20 cellular contexts compared by ENCODE assay signal in the genomic region with DNA sequence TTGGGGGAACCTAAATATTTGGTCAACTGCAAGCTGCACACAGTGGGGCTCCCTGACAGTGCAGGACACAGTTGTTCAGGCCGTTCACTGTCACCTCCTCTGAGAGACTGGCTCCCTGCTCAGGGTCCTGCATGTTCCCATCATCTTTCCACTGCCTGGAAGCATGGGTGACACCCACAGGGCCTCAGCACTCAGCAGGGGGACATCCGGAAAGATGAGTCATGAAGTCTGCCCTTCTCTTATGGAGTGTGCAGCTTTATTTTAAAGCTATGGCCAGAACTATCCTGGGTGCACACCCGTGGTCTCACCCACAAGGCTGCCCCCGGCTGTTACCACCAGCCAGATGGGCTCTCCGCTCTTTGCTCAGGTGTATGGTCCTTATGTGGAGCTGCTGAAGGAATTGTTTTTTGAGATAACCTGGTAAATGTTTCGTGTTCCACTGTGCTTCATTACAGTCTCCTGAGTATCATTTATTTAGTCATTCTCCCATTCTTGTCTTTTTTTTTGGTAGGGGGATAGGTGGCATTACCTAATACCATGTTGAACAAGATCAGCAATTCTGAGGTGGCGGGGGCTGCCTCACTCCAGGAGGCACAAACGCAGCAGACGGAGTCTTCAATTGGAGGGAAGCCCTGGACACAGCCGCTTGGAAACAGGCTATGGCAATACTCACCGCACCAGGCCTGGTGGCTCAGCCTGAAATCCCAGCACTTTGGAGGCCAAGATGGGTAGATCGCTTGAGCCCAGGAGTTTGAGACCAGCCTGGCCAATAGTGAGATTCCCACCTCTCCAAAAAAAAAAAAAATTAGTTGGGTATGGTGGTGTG. TPM values are rescaled to one million over a fixed set of nuclear protein-coding genes. Genes with fewer than 3 reads are reported as not detected.
DNase-seq lines count a peak whose midpoint lies in the region; ATAC-seq, FAIRE-seq and TF ChIP-seq lines count a peak whose summit lies in the region.
"Had no signal": no experiment of that assay in that cellular context is flagged by ENCODE, and none has a peak within 500 bp of the region (broad histone marks: within the 10 kb centered on the region; RNA-seq: fewer than 3 reads in every experiment).

No MANE protein-coding gene starts in this region.

- H3K27ac ChIP-seq in K562 (ENCODE audit: extremely low read depth, low read depth, low read length) = peak overlapping the region; percentile 58; the same call in 2 of the 3 replicates

- POLR2A ChIA-PET in K562 (lab: Yijun Ruan, JAX) = interaction anchor here (1.2 to 9.0 kb wide), 3 partner anchors 12 to 65 kb away, joined by 3 to 78 read pairs (median 16); partner anchors contain the start of gene TRIM11

- TF ChIP-seq POLR2A in K562 (conservative IDR thresholded peaks at IDR 0.05) = no peak; the same call in 1 of the 2 replicates

- H3K9me3 ChIP-seq in K562 (replicated peaks; ENCODE audit: control insufficient read depth, insufficient read depth, low read depth, low read length) = no peaks in the 10 kb centered on the region

- intact Hi-C loops in K562 (cut with micrococcal nuclease) = loop anchor here (5.0 kb wide), 1 partner anchor 50 kb away; no protein-coding TSS in a partner anchor

- peaks cover 11 to 38% of the 10 kb centered on the region in 2 experiments; a peak in 4 of 5 replicates for H3K4me1 ChIP-seq in K562 (replicated peaks in 1 of 2; ENCODE audit: control insufficient read depth in 2 of 2, insufficient read depth in 2 of 2, low read length in 2 of 2)

- BruUV-seq in K562 (replicated peaks; lab: Mats Ljungman, UMichigan) = no TSS peak

- TF ChIP-seq CTCF in K562 (IDR thresholded peaks at IDR 0.05 in 2 of 3, conservative IDR thresholded peaks at IDR 0.05 in 1 of 3; ENCODE audit: insufficient read depth in 2 of 3, low read depth in 1 of 3, low read length in 3 of 3) = no peak

- no peak overlapping the region for H3K4me3 Mint-ChIP-seq in stimulated activated effector memory CD8-positive, alpha-beta T cell treated with anti-CD3 and anti-CD28 coated beads, Interleukin-12 subunit alpha, Interleukin-12 subunit beta, amount 100 ng/mL, for 72 hours
- H3K4me3 Mint-ChIP-seq: neural crest cell had no signal

- TF ChIP-seq RAD21 in K562 (CRISPR knock-in tag; conservative IDR thresholded peaks at IDR 0.05 in 1 of 2, IDR thresholded peaks at IDR 0.05 in 1 of 2) = no peak

- ATAC-seq in K562 (peak; percentile 68), HG02870 (IDR thresholded peaks at IDR 0.05; ENCODE audit: unreplicated experiment) (no peak)
- peak; percentile 3 for ATAC-seq in stimulated activated effector memory CD8-positive, alpha-beta T cell treated with anti-CD3 and anti-CD28 coated beads, Interleukin-12 subunit alpha, Interleukin-12 subunit beta, amount 100 ng/mL, for 72 hours
- ATAC-seq: effector memory CD8-positive, alpha-beta T cell had no signal

- no peak overlapping the region for H2AFZ ChIP-seq in K562 (ENCODE audit: low read depth, low read length)

- H3K27ac Mint-ChIP-seq in stimulated activated effector memory CD8-positive, alpha-beta T cell treated with anti-CD3 and anti-CD28 coated beads, Interleukin-12 subunit alpha, Interleukin-12 subunit beta, amount 100 ng/mL, for 72 hours = no peak overlapping the region
- H3K27ac Mint-ChIP-seq: effector memory CD8-positive, alpha-beta T cell had no signal

- CTCF ChIA-PET in K562 (lab: Yijun Ruan, JAX; ENCODE audit: low intra/inter-chr PET ratio) = interaction anchor here (1.2 kb wide), 1 partner anchor 14 kb away, joined by 4 read pairs; the partner anchor contains the start of gene TRIM11

- TF ChIP-seq EP300 in K562 (IDR thresholded peaks at IDR 0.05; ENCODE audit: low read length) = peak; percentile 36; the same call in 1 of the 2 replicates

- in situ Hi-C loops in K562 (cut with MboI) = no loop called here

- peak overlapping the region; percentile 46 for H3K4me2 ChIP-seq in K562 (ENCODE audit: insufficient read depth, low read length)

- DNase-seq in SIG-M5 treated with dmso at 0.1 percent for 504 hours (lab: John Stamatoyannopoulos, UW; ENCODE audit: unreplicated experiment) (peak; percentile 51), SIG-M5 (lab: John Stamatoyannopoulos, UW) (no peak), MV-4-11 (lab: John Stamatoyannopoulos, UW) (peak; percentile 44), K562 (ENCODE audit: extremely low read depth in 1 of 4, low spot score in 3 of 4) (peak; percentile 55 to 74 (median 58)), HTR-8/SVneo (ENCODE audit: insufficient read length, low spot score) (no peak), epidermal melanocyte (ENCODE audit: insufficient read length, low spot score) (no peak)
- no peak for DNase-seq in stimulated activated effector memory CD8-positive, alpha-beta T cell treated with anti-CD3 and anti-CD28 coated beads, Interleukin-12 subunit alpha, Interleukin-12 subunit beta, amount 100 ng/mL, for 72 hours (ENCODE audit: low spot score in 2 of 2)
- DNase-seq: COR-L47; effector memory CD8-positive, alpha-beta T cell; KG1; mammary epithelial cell; NCI-H2029 treated with DMSO at 0.1 percent for 48 hours; NCI-H774; Right ventricle myocardium superior; stimulated activated naive CD4-positive, alpha-beta T cell had no signal

- no peak overlapping the region for H3K4me3 ChIP-seq in K562

- H4K20me1 ChIP-seq in K562 (replicated peaks; ENCODE audit: control insufficient read depth, insufficient read depth, low read length) = peaks cover 6% of the 10 kb centered on the region

- peak; percentile 90 for FAIRE-seq in K562 (lab: Jason Lieb, UNC)
- no peak for FAIRE-seq in HTR-8/SVneo (lab: Jason Lieb, UNC)
- FAIRE-seq: bronchial epithelial cell, TTC549, urothelium cell line had no signal

- H3K9me3 Mint-ChIP-seq in stimulated activated effector memory CD8-positive, alpha-beta T cell treated with anti-CD3 and anti-CD28 coated beads, Interleukin-12 subunit alpha, Interleukin-12 subunit beta, amount 100 ng/mL, for 72 hours = no peaks in the 10 kb centered on the region
- H3K9me3 Mint-ChIP-seq: effector memory CD8-positive, alpha-beta T cell; neural crest cell had no signal

- peak overlapping the region; percentile 18 to 82; a peak in 2 of 4 replicates for H3K9ac ChIP-seq in K562 (ENCODE audit: insufficient read depth in 1 of 2, low read depth in 2 of 2, low read length in 2 of 2)

- no peaks in the 10 kb centered on the region for H3K9me1 ChIP-seq in K562 (ENCODE audit: control insufficient read depth, insufficient read depth, low read length)

- 0 out of 3 replicates have a peak, but pooled peaks cover 4% of the 10 kb centered on the region for H3K79me2 ChIP-seq in K562 (ENCODE audit: control insufficient read depth, insufficient read depth, low read length)

- H3K36me3 Mint-ChIP-seq in stimulated activated effector memory CD8-positive, alpha-beta T cell treated with anti-CD3 and anti-CD28 coated beads, Interleukin-12 subunit alpha, Interleukin-12 subunit beta, amount 100 ng/mL, for 72 hours = peaks cover 48% of the 10 kb centered on the region

- WGBS in K562 (ENCODE audit: insufficient coverage, low coverage, missing lambda C conversion rate) = 54% methylated on average over 12 of the region's 12 CpGs

- no peaks in the 10 kb centered on the region for H3K27me3 ChIP-seq in K562 (ENCODE audit: control insufficient read depth in 2 of 2, insufficient read depth in 2 of 2, low read length in 2 of 2)

- H3K36me3 ChIP-seq in K562 (ENCODE audit: control insufficient read depth, insufficient read depth, low read length) = peaks cover 54% of the 10 kb centered on the region; the same call in 2 of the 3 replicates

- no peaks in the 10 kb centered on the region for H3K4me1 Mint-ChIP-seq in stimulated activated effector memory CD8-positive, alpha-beta T cell treated with anti-CD3 and anti-CD28 coated beads, Interleukin-12 subunit alpha, Interleukin-12 subunit beta, amount 100 ng/mL, for 72 hours
- H3K4me1 Mint-ChIP-seq: neural crest cell had no signal

TF ChIP-seq in K562, 482 proteins besides CTCF, POLR2A, EP300 and RAD21 (continues in another document):
- peak; percentile 78 for TF ChIP-seq DPF2 (IDR thresholded peaks at IDR 0.05)
- TF ChIP-seq KDM5B (IDR thresholded peaks at IDR 0.05; ENCODE audit: insufficient replicate concordance, low read depth, low read length) = no peak

RNA-seq across cellular contexts. Expression of gene TRIM11, which starts 14.3 kb away (rescaled TPM):
- total RNA-seq in K562 (2011; cell fraction: chromatin; rRNA removed; ENCODE audit: low replicate concordance) = 106 and 219 TPM in 2 replicates
- 114 and 116 TPM in 2 replicates for total RNA-seq in K562 (2011; cell fraction: nucleolus; rRNA removed)
- total RNA-seq in K562 (2011; cell fraction: nucleoplasm; rRNA removed) = 107 and 126 TPM in 2 replicates
- total RNA-seq in K562 (2014; rRNA removed) (45.1 and 49.1 TPM in 2 replicates), K562 (2014; rRNA removed; fragmentation: Illumina TruSeq; extraction: Trizol) (14.8 and 18.0 TPM in 2 replicates), K562 (2015; rRNA removed; fragmentation: Illumina TruSeq; extraction: Trizol) (29.7 and 29.8 TPM in 2 replicates), K562 (2021) (64.3 and 66.8 TPM in 2 replicates)
- polyA plus RNA-seq in K562 (2011; rRNA removed) (17.5 and 26.5 TPM in 2 replicates), K562 (2014; fragmentation: Illumina TruSeq; extraction: Trizol) (33.7 and 35.0 TPM in 2 replicates), K562 (2014; fragmentation: Nextera tagmentation; extraction: Ambion mirVana) (1 to 10 TPM; 3.6 to 3.8 TPM), K562 (2014; rRNA removed) (34.4 and 43.0 TPM in 2 replicates)
- 15.7 and 25.5 TPM in 2 replicates for polyA plus RNA-seq in K562 (2011; cell fraction: cytosol; rRNA removed)
- 67.6 and 116 TPM in 2 replicates for polyA plus RNA-seq in K562 (2011; cell fraction: nucleus; rRNA removed)
- polyA plus RNA-seq in K562 (2012) = 33.4 and 43.7 TPM in 2 replicates
- 24.4 and 25.6 TPM in 2 replicates for polyA minus RNA-seq in K562 (2011; rRNA and poly(A)+ RNA removed)
- polyA minus RNA-seq in K562 (2011; cell fraction: cytosol; rRNA and poly(A)+ RNA removed) = 22.2 and 23.9 TPM in 2 replicates
- polyA minus RNA-seq in K562 (2011; cell fraction: nucleus; rRNA and poly(A)+ RNA removed) = 42.0 and 46.8 TPM in 2 replicates

RNA-seq across cellular contexts. Expression of gene TRIM17, which starts 24.3 kb away (rescaled TPM):
- not detected in 2 replicates for total RNA-seq in K562 (2011; cell fraction: chromatin; rRNA removed; ENCODE audit: low replicate concordance)
- 0.26 TPM in 1 of 2 replicates, not detected in the other for total RNA-seq in K562 (2011; cell fraction: nucleolus; rRNA removed)
- total RNA-seq in K562 (2011; cell fraction: nucleoplasm; rRNA removed) = not detected in 2 replicates
- total RNA-seq in K562 (2014; rRNA removed) (not detected in 2 replicates), K562 (2014; rRNA removed; fragmentation: Illumina TruSeq; extraction: Trizol) (not detected in 2 replicates), K562 (2015; rRNA removed; fragmentation: Illumina TruSeq; extraction: Trizol) (not detected in 2 replicates), K562 (2021) (not detected in 2 replicates)
- polyA plus RNA-seq in K562 (2011; rRNA removed) (not detected in 2 replicates), K562 (2014; fragmentation: Illumina TruSeq; extraction: Trizol) (not detected in 2 replicates), K562 (2014; fragmentation: Nextera tagmentation; extraction: Ambion mirVana) (not detected), K562 (2014; rRNA removed) (not detected in 2 replicates)
- polyA plus RNA-seq in K562 (2011; cell fraction: cytosol; rRNA removed) = not detected in 2 replicates
- 0.07 TPM in 1 of 2 replicates, not detected in the other for polyA plus RNA-seq in K562 (2011; cell fraction: nucleus; rRNA removed)
- polyA plus RNA-seq in K562 (2012) = 0.35 and 0.83 TPM in 2 replicates
- polyA minus RNA-seq in K562 (2011; rRNA and poly(A)+ RNA removed) = not detected in 2 replicates
- not detected in 2 replicates for polyA minus RNA-seq in K562 (2011; cell fraction: cytosol; rRNA and poly(A)+ RNA removed)
- polyA minus RNA-seq in K562 (2011; cell fraction: nucleus; rRNA and poly(A)+ RNA removed) = not detected in 2 replicates

Comparison
In these comparisons a context has a peak if more than half of its experiments do, and no peak if none do; other contexts are left out.
1. DNase-seq: peak in SIG-M5 treated with dmso at 0.1 percent for 504 hours (single experiment), MV-4-11 (single experiment) and K562 (4 of 4); none in SIG-M5 (single experiment), stimulated activated effector memory CD8-positive, alpha-beta T cell treated with anti-CD3 and anti-CD28 coated beads, Interleukin-12 subunit alpha, Interleukin-12 subunit beta, amount 100 ng/mL, for 72 hours (0 of 2), HTR-8/SVneo (single experiment) and epidermal melanocyte (single experiment).